In genomic region chr7:44986218-44987053, GRCh38 we compare ENCODE assay signal across 1 cellular context.
TF ChIP-seq lines count a peak whose summit lies in the region.

No MANE protein-coding gene starts in this region.

TF ChIP-seq in K562, 482 proteins besides CTCF, POLR2A, EP300 and RAD21 (continued from another document and continues in another):
- TF ChIP-seq, protein P1, sequence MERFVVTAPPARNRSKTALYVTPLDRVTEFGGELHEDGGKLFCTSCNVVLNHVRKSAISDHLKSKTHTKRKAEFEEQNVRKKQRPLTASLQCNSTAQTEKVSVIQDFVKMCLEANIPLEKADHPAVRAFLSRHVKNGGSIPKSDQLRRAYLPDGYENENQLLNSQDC (CRISPR knock-in tag; IDR thresholded peaks at IDR 0.05), result no peak
- TF ChIP-seq RAD51 (IDR thresholded peaks at IDR 0.05; ENCODE audit: borderline replicate concordance, low read depth), result no peak; the same call in 1 of the 2 replicates
- TF ChIP-seq STAT5B (CRISPR knock-in tag; IDR thresholded peaks at IDR 0.05), result no peak
- TF ChIP-seq CREB1 (IDR thresholded peaks at IDR 0.05), result peak; percentile 99
- TF ChIP-seq CREB1 (CRISPR knock-in tag; IDR thresholded peaks at IDR 0.05), result peak; percentile 98
- TF ChIP-seq PML (IDR thresholded peaks at IDR 0.05; ENCODE audit: low read length), result peak; percentile 93
- no peak for TF ChIP-seq ZFP91 (CRISPR knock-in tag; IDR thresholded peaks at IDR 0.05)
- no peak for TF ChIP-seq PRMT5 (CRISPR knock-in tag; IDR thresholded peaks at IDR 0.05)
- no peak for TF ChIP-seq TRIM28 (IDR thresholded peaks at IDR 0.05)
- peak; percentile 50 to 85; a peak in 3 of 4 replicates for TF ChIP-seq TEAD1 (CRISPR knock-in tag; IDR thresholded peaks at IDR 0.05)
- TF ChIP-seq NFYB (IDR thresholded peaks at IDR 0.05; ENCODE audit: extremely low read depth, insufficient read length), result no peak
- TF ChIP-seq CEBPG (CRISPR knock-in tag; IDR thresholded peaks at IDR 0.05), result peak; percentile 77
- TF ChIP-seq CEBPG (tag; conservative IDR thresholded peaks at IDR 0.05 in 1 of 2, IDR thresholded peaks at IDR 0.05 in 1 of 2), result peak; percentile 88
- TF ChIP-seq DIDO1 (tag; IDR thresholded peaks at IDR 0.05; ENCODE audit: low read depth), result no peak
- 0 out of 2 replicates have a peak, but pooled peaks have one; percentile 9 for TF ChIP-seq GATAD2A (IDR thresholded peaks at IDR 0.05)
- peak; percentile 76; the same call in 1 of the 2 replicates for TF ChIP-seq NCOA1 (IDR thresholded peaks at IDR 0.05; ENCODE audit: low read depth)
- peak; percentile 25; the same call in 1 of the 2 replicates for TF ChIP-seq CC2D1A (IDR thresholded peaks at IDR 0.05)
- peak; percentile 20; the same call in 1 of the 2 replicates for TF ChIP-seq BHLHE40 (IDR thresholded peaks at IDR 0.05; ENCODE audit: low read length)
- TF ChIP-seq, protein P2, sequence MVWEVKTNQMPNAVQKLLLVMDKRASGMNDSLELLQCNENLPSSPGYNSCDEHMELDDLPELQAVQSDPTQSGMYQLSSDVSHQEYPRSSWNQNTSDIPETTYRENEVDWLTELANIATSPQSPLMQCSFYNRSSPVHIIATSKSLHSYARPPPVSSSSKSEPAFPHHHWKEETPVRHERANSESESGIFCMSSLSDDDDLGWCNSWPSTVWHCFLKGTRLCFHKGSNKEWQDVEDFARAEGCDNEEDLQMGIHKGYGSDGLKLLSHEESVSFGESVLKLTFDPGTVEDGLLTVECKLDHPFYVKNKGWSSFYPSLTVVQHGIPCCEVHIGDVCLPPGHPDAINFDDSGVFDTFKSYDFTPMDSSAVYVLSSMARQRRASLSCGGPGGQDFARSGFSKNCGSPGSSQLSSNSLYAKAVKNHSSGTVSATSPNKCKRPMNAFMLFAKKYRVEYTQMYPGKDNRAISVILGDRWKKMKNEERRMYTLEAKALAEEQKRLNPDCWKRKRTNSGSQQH (CRISPR knock-in tag; IDR thresholded peaks at IDR 0.05), result peak; percentile 65; the same call in 1 of the 2 replicates
- no peak; the same call in 1 of the 2 replicates for TF ChIP-seq ZNF717 (CRISPR knock-in tag; IDR thresholded peaks at IDR 0.05)
- TF ChIP-seq NFIC (IDR thresholded peaks at IDR 0.05), result peak; percentile 78
- TF ChIP-seq HSF4 (CRISPR knock-in tag; IDR thresholded peaks at IDR 0.05; ENCODE audit: borderline replicate concordance), result no peak
- no peak for TF ChIP-seq NR2F6 (CRISPR knock-in tag; IDR thresholded peaks at IDR 0.05)
- TF ChIP-seq MAFK (IDR thresholded peaks at IDR 0.05; ENCODE audit: low read length), result no peak
- no peak for TF ChIP-seq ZNF165 (CRISPR knock-in tag; IDR thresholded peaks at IDR 0.05; ENCODE audit: borderline replicate concordance)
- no peak; the same call in 1 of the 2 replicates for TF ChIP-seq TCF7 (IDR thresholded peaks at IDR 0.05; ENCODE audit: borderline replicate concordance)
- TF ChIP-seq, protein P3, sequence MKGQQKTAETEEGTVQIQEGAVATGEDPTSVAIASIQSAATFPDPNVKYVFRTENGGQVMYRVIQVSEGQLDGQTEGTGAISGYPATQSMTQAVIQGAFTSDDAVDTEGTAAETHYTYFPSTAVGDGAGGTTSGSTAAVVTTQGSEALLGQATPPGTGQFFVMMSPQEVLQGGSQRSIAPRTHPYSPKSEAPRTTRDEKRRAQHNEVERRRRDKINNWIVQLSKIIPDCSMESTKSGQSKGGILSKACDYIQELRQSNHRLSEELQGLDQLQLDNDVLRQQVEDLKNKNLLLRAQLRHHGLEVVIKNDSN (CRISPR knock-in tag; IDR thresholded peaks at IDR 0.05), result peak; percentile 66
- peak; percentile 64 for TF ChIP-seq TFAP4 (CRISPR knock-in tag; IDR thresholded peaks at IDR 0.05; ENCODE audit: borderline replicate concordance)
- TF ChIP-seq, protein P4, sequence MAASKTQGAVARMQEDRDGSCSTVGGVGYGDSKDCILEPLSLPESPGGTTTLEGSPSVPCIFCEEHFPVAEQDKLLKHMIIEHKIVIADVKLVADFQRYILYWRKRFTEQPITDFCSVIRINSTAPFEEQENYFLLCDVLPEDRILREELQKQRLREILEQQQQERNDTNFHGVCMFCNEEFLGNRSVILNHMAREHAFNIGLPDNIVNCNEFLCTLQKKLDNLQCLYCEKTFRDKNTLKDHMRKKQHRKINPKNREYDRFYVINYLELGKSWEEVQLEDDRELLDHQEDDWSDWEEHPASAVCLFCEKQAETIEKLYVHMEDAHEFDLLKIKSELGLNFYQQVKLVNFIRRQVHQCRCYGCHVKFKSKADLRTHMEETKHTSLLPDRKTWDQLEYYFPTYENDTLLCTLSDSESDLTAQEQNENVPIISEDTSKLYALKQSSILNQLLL (CRISPR knock-in tag; IDR thresholded peaks at IDR 0.05; ENCODE audit: borderline replicate concordance), result no peak
- no peak for TF ChIP-seq POU5F1 (IDR thresholded peaks at IDR 0.05; ENCODE audit: borderline replicate concordance, low read depth, low read length, partially characterized antibody)
- peak; percentile 97 for TF ChIP-seq ARID4B (CRISPR knock-in tag; IDR thresholded peaks at IDR 0.05)
- TF ChIP-seq, protein P5, sequence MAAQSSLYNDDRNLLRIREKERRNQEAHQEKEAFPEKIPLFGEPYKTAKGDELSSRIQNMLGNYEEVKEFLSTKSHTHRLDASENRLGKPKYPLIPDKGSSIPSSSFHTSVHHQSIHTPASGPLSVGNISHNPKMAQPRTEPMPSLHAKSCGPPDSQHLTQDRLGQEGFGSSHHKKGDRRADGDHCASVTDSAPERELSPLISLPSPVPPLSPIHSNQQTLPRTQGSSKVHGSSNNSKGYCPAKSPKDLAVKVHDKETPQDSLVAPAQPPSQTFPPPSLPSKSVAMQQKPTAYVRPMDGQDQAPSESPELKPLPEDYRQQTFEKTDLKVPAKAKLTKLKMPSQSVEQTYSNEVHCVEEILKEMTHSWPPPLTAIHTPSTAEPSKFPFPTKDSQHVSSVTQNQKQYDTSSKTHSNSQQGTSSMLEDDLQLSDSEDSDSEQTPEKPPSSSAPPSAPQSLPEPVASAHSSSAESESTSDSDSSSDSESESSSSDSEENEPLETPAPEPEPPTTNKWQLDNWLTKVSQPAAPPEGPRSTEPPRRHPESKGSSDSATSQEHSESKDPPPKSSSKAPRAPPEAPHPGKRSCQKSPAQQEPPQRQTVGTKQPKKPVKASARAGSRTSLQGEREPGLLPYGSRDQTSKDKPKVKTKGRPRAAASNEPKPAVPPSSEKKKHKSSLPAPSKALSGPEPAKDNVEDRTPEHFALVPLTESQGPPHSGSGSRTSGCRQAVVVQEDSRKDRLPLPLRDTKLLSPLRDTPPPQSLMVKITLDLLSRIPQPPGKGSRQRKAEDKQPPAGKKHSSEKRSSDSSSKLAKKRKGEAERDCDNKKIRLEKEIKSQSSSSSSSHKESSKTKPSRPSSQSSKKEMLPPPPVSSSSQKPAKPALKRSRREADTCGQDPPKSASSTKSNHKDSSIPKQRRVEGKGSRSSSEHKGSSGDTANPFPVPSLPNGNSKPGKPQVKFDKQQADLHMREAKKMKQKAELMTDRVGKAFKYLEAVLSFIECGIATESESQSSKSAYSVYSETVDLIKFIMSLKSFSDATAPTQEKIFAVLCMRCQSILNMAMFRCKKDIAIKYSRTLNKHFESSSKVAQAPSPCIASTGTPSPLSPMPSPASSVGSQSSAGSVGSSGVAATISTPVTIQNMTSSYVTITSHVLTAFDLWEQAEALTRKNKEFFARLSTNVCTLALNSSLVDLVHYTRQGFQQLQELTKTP (IDR thresholded peaks at IDR 0.05; ENCODE audit: low read depth in 1 of 2, partially characterized antibody in 2 of 2), result peak in 1 of 2 experiments; percentile 11
- no peak for TF ChIP-seq HDAC3 (IDR thresholded peaks at IDR 0.05; ENCODE audit: borderline replicate concordance, partially characterized antibody)
- peak in 1 of 2 experiments; percentile 55; a peak in 1 of 4 replicates for TF ChIP-seq NONO (IDR thresholded peaks at IDR 0.05; ENCODE audit: low read depth in 2 of 2, low read length in 1 of 2)
- TF ChIP-seq ZNF644 (tag; IDR thresholded peaks at IDR 0.05; ENCODE audit: low read depth), result no peak
- no peak for TF ChIP-seq ZNF3 (CRISPR knock-in tag; IDR thresholded peaks at IDR 0.05)
- no peak for TF ChIP-seq TSHZ1 (CRISPR knock-in tag; IDR thresholded peaks at IDR 0.05)
- TF ChIP-seq MEIS2 (IDR thresholded peaks at IDR 0.05; ENCODE audit: partially characterized antibody), result peak; percentile 37
- TF ChIP-seq THRB (CRISPR knock-in tag; conservative IDR thresholded peaks at IDR 0.05), result peak; percentile 51; the same call in 1 of the 2 replicates
